Comparison of ENCODE assay signal across 1 cellular context in genomic region chr2:120312861-120313694, GRCh38.
A peak's percentile ranks its signal among the peaks of the same experiment; 100 is the strongest.
TF ChIP-seq lines count a peak whose summit lies in the region.

No MANE protein-coding gene starts in this region.

TF ChIP-seq in HepG2, 621 proteins besides CTCF, POLR2A, EP300 and RAD21 (continued from another document and continues in another):
- TF ChIP-seq ZBTB33 (CRISPR knock-in tag; IDR thresholded peaks at IDR 0.05) (peak; percentile 52; the same call in 1 of the 2 replicates), SMAD9 (CRISPR knock-in tag; IDR thresholded peaks at IDR 0.05) (0 out of 2 replicates have a peak, but pooled peaks have one; percentile 68), ZKSCAN5 (CRISPR knock-in tag; IDR thresholded peaks at IDR 0.05) (no peak), SPEN (CRISPR knock-in tag; IDR thresholded peaks at IDR 0.05; ENCODE audit: low read depth) (no peak; the same call in 1 of the 2 replicates), SNAPC5 (CRISPR knock-in tag; IDR thresholded peaks at IDR 0.05; ENCODE audit: borderline replicate concordance) (no peak), RFXAP (CRISPR knock-in tag; IDR thresholded peaks at IDR 0.05; ENCODE audit: borderline replicate concordance) (no peak), PPARG (CRISPR knock-in tag; conservative IDR thresholded peaks at IDR 0.05) (0 out of 2 replicates have a peak, but pooled peaks have one; percentile 31), ZNF792 (CRISPR knock-in tag; IDR thresholded peaks at IDR 0.05) (0 out of 2 replicates have a peak, but pooled peaks have one; percentile 28), HOXA9 (CRISPR knock-in tag; IDR thresholded peaks at IDR 0.05; ENCODE audit: borderline replicate concordance) (no peak), KDM5B (CRISPR knock-in tag; IDR thresholded peaks at IDR 0.05; ENCODE audit: borderline replicate concordance) (peak; percentile 85), MTF2 (CRISPR knock-in tag; IDR thresholded peaks at IDR 0.05; ENCODE audit: borderline replicate concordance) (peak; percentile 56; the same call in 1 of the 2 replicates), FOXO1 (CRISPR knock-in tag; IDR thresholded peaks at IDR 0.05) (peak; percentile 81), SRSF1 (optimal IDR thresholded peaks at IDR 0.05; ENCODE audit: low read depth, low read length) (no peak), TFE3 (CRISPR knock-in tag; IDR thresholded peaks at IDR 0.05) (0 out of 2 replicates have a peak, but pooled peaks have one; percentile 29), CBX5 (CRISPR knock-in tag; IDR thresholded peaks at IDR 0.05; ENCODE audit: borderline replicate concordance) (peak; percentile 31; the same call in 1 of the 2 replicates), ETV5 (CRISPR knock-in tag; IDR thresholded peaks at IDR 0.05; ENCODE audit: borderline replicate concordance) (peak; percentile 16; the same call in 1 of the 2 replicates), NR2C2 (CRISPR knock-in tag; IDR thresholded peaks at IDR 0.05; ENCODE audit: borderline replicate concordance) (0 out of 2 replicates have a peak, but pooled peaks have one; percentile 10), ZNF883 (CRISPR knock-in tag; IDR thresholded peaks at IDR 0.05; ENCODE audit: not compliant biosample characterization) (peak; percentile 37), TCF7L2 (IDR thresholded peaks at IDR 0.05; ENCODE audit: low read depth, low read length) (no peak), ZNF205 (CRISPR knock-in tag; IDR thresholded peaks at IDR 0.05) (peak; percentile 81), ZNF562 (CRISPR knock-in tag; IDR thresholded peaks at IDR 0.05; ENCODE audit: borderline replicate concordance) (no peak), ZNF382 (CRISPR knock-in tag; IDR thresholded peaks at IDR 0.05; ENCODE audit: borderline replicate concordance) (no peak), KMT2B (CRISPR knock-in tag; IDR thresholded peaks at IDR 0.05) (0 out of 2 replicates have a peak, but pooled peaks have one; percentile 36), CREB1 (IDR thresholded peaks at IDR 0.05) (no peak), CREB1 (CRISPR knock-in tag; IDR thresholded peaks at IDR 0.05) (peak; percentile 52; the same call in 1 of the 2 replicates), ZNF136 (CRISPR knock-in tag; IDR thresholded peaks at IDR 0.05; ENCODE audit: low read depth) (0 out of 2 replicates have a peak, but pooled peaks have one; percentile 63), ZNF318 (CRISPR knock-in tag; IDR thresholded peaks at IDR 0.05) (no peak), ZNF275 (CRISPR knock-in tag; IDR thresholded peaks at IDR 0.05; ENCODE audit: borderline replicate concordance) (0 out of 2 replicates have a peak, but pooled peaks have one; percentile 30), ZEB1 (IDR thresholded peaks at IDR 0.05; ENCODE audit: insufficient replicate concordance, low read depth) (peak; percentile 29), ZNF12 (CRISPR knock-in tag; IDR thresholded peaks at IDR 0.05) (peak; percentile 69; the same call in 1 of the 2 replicates), ZNF383 (CRISPR knock-in tag; IDR thresholded peaks at IDR 0.05; ENCODE audit: borderline replicate concordance) (0 out of 2 replicates have a peak, but pooled peaks have one; percentile 34), TGIF2 (CRISPR knock-in tag; IDR thresholded peaks at IDR 0.05) (peak; percentile 46; the same call in 1 of the 2 replicates), ZNF577 (CRISPR knock-in tag; IDR thresholded peaks at IDR 0.05; ENCODE audit: borderline replicate concordance, low read depth) (no peak), ZNF180 (CRISPR knock-in tag; IDR thresholded peaks at IDR 0.05; ENCODE audit: borderline replicate concordance, low read depth) (0 out of 2 replicates have a peak, but pooled peaks have one; percentile 36), ARID4A (CRISPR knock-in tag; IDR thresholded peaks at IDR 0.05; ENCODE audit: borderline replicate concordance) (peak; percentile 61; the same call in 1 of the 2 replicates), ZHX1 (CRISPR knock-in tag; IDR thresholded peaks at IDR 0.05; ENCODE audit: low read depth) (peak; percentile 57; the same call in 1 of the 2 replicates), MTF1 (CRISPR knock-in tag; IDR thresholded peaks at IDR 0.05) (no peak), ZNF317 (CRISPR knock-in tag; IDR thresholded peaks at IDR 0.05) (peak; percentile 39; the same call in 1 of the 2 replicates)
